In the genomic region with DNA sequence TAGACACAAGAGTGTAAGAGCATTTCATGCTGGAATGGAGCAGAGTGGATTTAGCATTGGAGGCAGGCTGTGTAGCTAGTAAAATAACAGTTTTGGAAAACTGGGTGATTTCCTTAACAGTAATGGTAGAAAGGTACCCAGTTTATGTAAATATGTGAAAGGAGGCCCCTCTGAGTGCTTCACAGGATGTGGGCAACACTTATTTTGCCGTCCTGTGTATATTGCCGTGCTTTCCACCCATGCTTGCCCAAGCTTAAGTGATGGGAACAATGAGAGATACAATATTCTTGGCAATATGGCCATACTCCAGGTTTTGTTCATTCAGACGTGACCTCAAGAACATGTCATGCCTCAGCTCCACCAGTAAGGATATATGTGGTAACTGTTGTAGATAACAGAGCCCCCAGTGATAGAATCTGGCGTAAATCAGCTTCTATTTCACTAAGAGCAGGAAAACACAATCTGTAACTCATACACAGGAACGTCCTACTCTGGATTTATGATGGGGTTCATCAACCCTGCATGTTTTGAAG, we compare ENCODE assay signal across 18 cellular contexts.
DNase-seq lines count a peak whose midpoint lies in the region; ATAC-seq, FAIRE-seq and TF ChIP-seq lines count a peak whose summit lies in the region.
"Had no signal": no experiment of that assay in that cellular context is flagged by ENCODE, and none has a peak within 500 bp of the region (broad histone marks: within the 10 kb centered on the region; RNA-seq: fewer than 3 reads in every experiment).

No MANE protein-coding gene starts in this region.

- no peak overlapping the region for H2BK5ac ChIP-seq in mesenchymal stem cell (ENCODE audit: low read depth, low read length, poor library complexity, severe bottlenecking)

- POLR2A ChIA-PET in A549 (lab: Yijun Ruan, JAX), result interaction anchor here (1.2 kb wide), 1 partner anchor 16 kb away, joined by 3 read pairs; no protein-coding TSS in a partner anchor

- TF ChIP-seq POLR2A in A549 (IDR thresholded peaks at IDR 0.05; ENCODE audit: low read length), result no peak

- no peaks in the 10 kb centered on the region for H3K36me3 Mint-ChIP-seq in central memory CD8-positive, alpha-beta T cell (ENCODE audit: insufficient read depth)

- H3K9me3 ChIP-seq in A549 (no peaks in the 10 kb centered on the region), mesenchymal stem cell (ENCODE audit: control insufficient read depth, low read length) (no peaks in the 10 kb centered on the region)
- H3K9me3 ChIP-seq: HAP-1, SJSA1 had no signal

- H3K4me3 Mint-ChIP-seq in central memory CD8-positive, alpha-beta T cell, result peak overlapping the region; percentile 3

- no peaks in the 10 kb centered on the region for H3K9me3 Mint-ChIP-seq in central memory CD8-positive, alpha-beta T cell

- no peak overlapping the region for H2AFZ ChIP-seq in mesenchymal stem cell (ENCODE audit: low read depth, low read length)
- H2AFZ ChIP-seq: PC-9 had no signal

- H3K4me3 ChIP-seq in A549 (no peak overlapping the region), mesenchymal stem cell (ENCODE audit: insufficient read depth in 1 of 2, low read depth in 1 of 2, low read length in 2 of 2) (no peak overlapping the region)
- H3K4me3 ChIP-seq: HAP-1, PC-9, SJSA1 had no signal

- peaks cover 67% of the 10 kb centered on the region for H3K4me1 ChIP-seq in A549
- H3K4me1 ChIP-seq in mesenchymal stem cell (ENCODE audit: control insufficient read depth, insufficient read depth, low read depth, low read length), result no peaks in the 10 kb centered on the region
- H3K4me1 ChIP-seq: HAP-1, SJSA1 had no signal

- H3K79me1 ChIP-seq in mesenchymal stem cell (replicated peaks; ENCODE audit: low read length, poor library complexity, severe bottlenecking), result peaks cover 35% of the 10 kb centered on the region

- no peak overlapping the region for H2BK120ac ChIP-seq in mesenchymal stem cell (ENCODE audit: low read depth, low read length)

- H3K27ac Mint-ChIP-seq in central memory CD8-positive, alpha-beta T cell (ENCODE audit: low read depth), result no peak overlapping the region

- no peak for TF ChIP-seq EP300 in A549 (IDR thresholded peaks at IDR 0.05)

- no peak for DNase-seq in A549 (ENCODE audit: low read depth in 1 of 2, low spot score in 1 of 2)
- DNase-seq in Daoy (ENCODE audit: low read depth), result peak; percentile 9
- DNase-seq in central memory CD8-positive, alpha-beta T cell (ENCODE audit: low spot score in 2 of 2), result no peak
- no peak for DNase-seq in mesenchymal stem cell
- DNase-seq in medulla oblongata (ENCODE audit: extremely low spot score), result no peak
- DNase-seq in GM19240 (ENCODE audit: insufficient read length, low spot score), result no peak
- no peak for DNase-seq in NCI-H2227 (lab: John Stamatoyannopoulos, UW; ENCODE audit: unreplicated experiment)
- no peak for DNase-seq in KG1 (lab: John Stamatoyannopoulos, UW)
- DNase-seq: DMS79 treated with DMSO at 0.1 percent for 48 hours, NCI-H1092 treated with DMSO at 0.1 percent for 48 hours, NCI-H2081 treated with DMSO at 0.1 percent for 48 hours, NCI-H2227 treated with DMSO at 0.1 percent for 48 hours, NCI-H526, PC-9 had no signal

- H3K27ac ChIP-seq in A549 (peak overlapping the region; percentile 53 to 89; a peak in 5 of 6 replicates), mesenchymal stem cell (ENCODE audit: low read length, poor library complexity, severe bottlenecking) (no peak overlapping the region)
- H3K27ac ChIP-seq: C4-2B, PC-9, SJSA1 had no signal

- no peak overlapping the region for H2BK12ac ChIP-seq in mesenchymal stem cell (ENCODE audit: low read length in 2 of 2)

- H3K23ac ChIP-seq in mesenchymal stem cell (ENCODE audit: low read length in 2 of 2), result no peak overlapping the region

- H3K27me3 Mint-ChIP-seq in central memory CD8-positive, alpha-beta T cell, result no peaks in the 10 kb centered on the region

- H3K4me1 Mint-ChIP-seq in central memory CD8-positive, alpha-beta T cell, result peaks cover 18% of the 10 kb centered on the region

- H2BK15ac ChIP-seq in mesenchymal stem cell (ENCODE audit: low read depth, poor library complexity, severe bottlenecking), result no peak overlapping the region

- H2AK5ac ChIP-seq in mesenchymal stem cell (ENCODE audit: low read length, severe bottlenecking), result peak overlapping the region; percentile 85

- H3K4me2 ChIP-seq in A549, result no peak overlapping the region
- peak overlapping the region; percentile 34 for H3K4me2 ChIP-seq in mesenchymal stem cell (ENCODE audit: low read length, poor library complexity, severe bottlenecking)
- H3K4me2 ChIP-seq: PC-9 had no signal

- no peak overlapping the region for H4K8ac ChIP-seq in mesenchymal stem cell (ENCODE audit: low read length)

- H3K36me3 ChIP-seq in mesenchymal stem cell (ENCODE audit: control insufficient read depth in 1 of 2, insufficient read depth in 2 of 2, low read depth in 1 of 2, low read length in 2 of 2), result peaks cover 0 to 10% of the 10 kb centered on the region in 2 experiments
- H3K36me3 ChIP-seq: HAP-1, SJSA1 had no signal

- no peaks in the 10 kb centered on the region for H3K27me3 ChIP-seq in mesenchymal stem cell (ENCODE audit: control insufficient read depth in 1 of 2, insufficient read depth in 1 of 2, low read length in 2 of 2)
- H3K27me3 ChIP-seq: SJSA1 had no signal

- ATAC-seq in A549, result no peak
- ATAC-seq in central memory CD8-positive, alpha-beta T cell (replicated peaks; ENCODE audit: extremely low read depth, poor library complexity, severe bottlenecking), result peak; percentile 84

- peak overlapping the region in 1 of 2 experiments; percentile 28 for H3K14ac ChIP-seq in mesenchymal stem cell (ENCODE audit: low read length in 2 of 2)

- no peak overlapping the region for H3K18ac ChIP-seq in mesenchymal stem cell (ENCODE audit: low read depth in 1 of 2, low read length in 2 of 2)

- 88% methylated on average over 5 of the region's 5 CpGs for WGBS in A549 (ENCODE audit: missing lambda C conversion rate)
- 61% methylated on average over 3 of the region's 5 CpGs for WGBS in mesenchymal stem cell

- H3K9ac ChIP-seq in mesenchymal stem cell (ENCODE audit: low read length), result no peak overlapping the region

- TF ChIP-seq CTCF in A549 (IDR thresholded peaks at IDR 0.05), result no peak

- no peak for FAIRE-seq in A549 (lab: Jason Lieb, UNC)
- FAIRE-seq: HTR-8/SVneo had no signal

- CTCF ChIA-PET in A549 (lab: Yijun Ruan, JAX), result interaction anchor here (0.8 to 1.4 kb wide), 2 partner anchors 13 to 49 kb away, joined by 3 read pairs; no protein-coding TSS in a partner anchor

- H3K4ac ChIP-seq in mesenchymal stem cell (ENCODE audit: low read depth in 1 of 2, low read length in 2 of 2), result no peak overlapping the region

- TF ChIP-seq RAD21 in A549 (conservative IDR thresholded peaks at IDR 0.05 in 1 of 2, IDR thresholded peaks at IDR 0.05 in 1 of 2), result no peak

- H4K91ac ChIP-seq in mesenchymal stem cell (ENCODE audit: low read length), result no peak overlapping the region

TF ChIP-seq in A549, 52 proteins besides CTCF, POLR2A, EP300 and RAD21:
- no peak for TF ChIP-seq ZFP36 (IDR thresholded peaks at IDR 0.05; ENCODE audit: borderline replicate concordance, partially characterized antibody)
- no peak for TF ChIP-seq EHF (CRISPR knock-in tag; IDR thresholded peaks at IDR 0.05)
- no peak for TF ChIP-seq CBX2 (IDR thresholded peaks at IDR 0.05; ENCODE audit: borderline replicate concordance, low read depth)
- TF ChIP-seq, protein P1, sequence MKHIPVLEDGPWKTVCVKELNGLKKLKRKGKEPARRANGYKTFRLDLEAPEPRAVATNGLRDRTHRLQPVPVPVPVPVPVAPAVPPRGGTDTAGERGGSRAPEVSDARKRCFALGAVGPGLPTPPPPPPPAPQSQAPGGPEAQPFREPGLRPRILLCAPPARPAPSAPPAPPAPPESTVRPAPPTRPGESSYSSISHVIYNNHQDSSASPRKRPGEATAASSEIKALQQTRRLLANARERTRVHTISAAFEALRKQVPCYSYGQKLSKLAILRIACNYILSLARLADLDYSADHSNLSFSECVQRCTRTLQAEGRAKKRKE (CRISPR knock-in tag; IDR thresholded peaks at IDR 0.05; ENCODE audit: low read depth), result no peak
